ENCODE assay signal across 8 cellular contexts in the genomic region with DNA sequence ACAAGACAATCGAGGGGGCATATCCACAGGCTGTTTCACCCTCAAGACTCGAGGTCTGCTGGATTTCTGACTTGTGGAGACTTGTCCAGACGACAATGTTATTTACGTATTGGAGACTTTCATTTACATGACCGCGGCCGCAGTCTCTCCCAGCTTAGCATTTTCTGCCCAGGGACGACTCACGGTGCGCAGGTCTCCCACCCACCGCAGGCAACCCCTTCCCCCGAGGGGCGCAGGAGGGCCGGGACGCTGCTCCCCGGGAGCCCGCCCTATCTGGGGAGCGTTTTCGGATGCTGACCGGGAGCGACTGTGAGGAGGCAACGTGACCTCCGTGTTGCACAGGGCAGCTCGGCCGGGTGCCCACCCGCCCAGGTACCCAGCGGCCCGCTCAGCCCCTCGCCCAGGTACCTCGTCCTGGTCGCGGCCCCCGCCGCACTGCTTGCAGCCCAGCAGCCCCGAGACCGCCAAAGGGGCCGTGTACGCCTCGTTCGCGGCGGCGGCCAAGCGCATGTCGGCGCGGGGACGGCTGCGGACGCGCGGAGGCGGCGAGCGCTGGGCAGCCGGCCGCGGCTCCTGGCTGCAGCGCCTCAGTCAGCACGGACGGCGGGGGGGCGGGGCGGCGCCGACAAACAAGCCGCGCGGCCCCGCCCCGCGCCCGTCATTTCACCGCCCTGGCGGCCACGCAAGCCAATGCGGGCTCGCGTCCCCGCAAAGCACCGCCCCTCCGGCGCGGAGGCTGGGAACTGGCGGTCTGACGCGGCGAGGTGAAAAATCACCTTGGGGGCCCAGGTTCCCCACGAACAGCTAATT.
DNase-seq lines count a peak whose midpoint lies in the region; ATAC-seq and TF ChIP-seq lines count a peak whose summit lies in the region.

No MANE protein-coding gene starts in this region.

- H3K36me3 ChIP-seq in KOPT-K1 (ENCODE audit: insufficient read depth, low read length) = no peaks in the 10 kb centered on the region

- H3K9me3 ChIP-seq in KOPT-K1 (ENCODE audit: insufficient read depth, low read length, poor library complexity, severe bottlenecking) = no peaks in the 10 kb centered on the region

- peak overlapping the region; percentile 90 to 93 (median 91) for H3K4me3 Mint-ChIP-seq in nephron

- no peaks in the 10 kb centered on the region for H3K9me3 Mint-ChIP-seq in nephron

- TF ChIP-seq CTCF in fibroblast of the aortic adventitia (IDR thresholded peaks at IDR 0.05; ENCODE audit: insufficient read depth, low read length) = peak; percentile 24
- TF ChIP-seq CTCF in nephron (IDR thresholded peaks at IDR 0.05; ENCODE audit: unreplicated experiment in 3 of 3) = peak in 2 of 3 experiments; percentile 18 to 20

- H3K36me3 Mint-ChIP-seq in nephron (ENCODE audit: low read depth) = no peaks in the 10 kb centered on the region

- peak; percentile 92 for ATAC-seq in GM21786 (IDR thresholded peaks at IDR 0.05; ENCODE audit: unreplicated experiment)

- peaks cover 3% of the 10 kb centered on the region for H3K27me3 Mint-ChIP-seq in nephron (ENCODE audit: low read depth)

- peak overlapping the region; percentile 62 to 83 (median 67) for H3K27ac Mint-ChIP-seq in nephron

- peak overlapping the region; percentile 87 for H3K4me3 ChIP-seq in fibroblast of the aortic adventitia (ENCODE audit: low read depth, low read length)

- peak overlapping the region; percentile 57 for H3K27ac ChIP-seq in KOPT-K1 (ENCODE audit: low read depth, low read length, poor library complexity, severe bottlenecking)

- peaks cover 12% of the 10 kb centered on the region for H3K4me1 Mint-ChIP-seq in nephron

- DNase-seq in DMS153 treated with DMSO at 0.1 percent for 48 hours (lab: John Stamatoyannopoulos, UW; ENCODE audit: unreplicated experiment) (peak; percentile 85), RPMI8226 (peak; percentile 93), fibroblast of the aortic adventitia (ENCODE audit: low read depth) (peak; percentile 76)
- DNase-seq in activated effector memory CD4-positive, alpha-beta T cell treated with Interleukin-2 at 50 U/mL for 16 hours = peak; percentile 89
- peak; percentile 86 for DNase-seq in stimulated activated naive CD4-positive, alpha-beta T cell treated with Interleukin-2 at 50 U/mL for 16 hours (lab: John Stamatoyannopoulos, UW)

Comparison
In these comparisons a context has a peak if more than half of its experiments do, and no peak if none do; other contexts are left out.
1. Peak in every context shown above with its lines: DNase-seq, ATAC-seq, H3K4me3 ChIP-seq and H3K27ac ChIP-seq.